In the genomic region with DNA sequence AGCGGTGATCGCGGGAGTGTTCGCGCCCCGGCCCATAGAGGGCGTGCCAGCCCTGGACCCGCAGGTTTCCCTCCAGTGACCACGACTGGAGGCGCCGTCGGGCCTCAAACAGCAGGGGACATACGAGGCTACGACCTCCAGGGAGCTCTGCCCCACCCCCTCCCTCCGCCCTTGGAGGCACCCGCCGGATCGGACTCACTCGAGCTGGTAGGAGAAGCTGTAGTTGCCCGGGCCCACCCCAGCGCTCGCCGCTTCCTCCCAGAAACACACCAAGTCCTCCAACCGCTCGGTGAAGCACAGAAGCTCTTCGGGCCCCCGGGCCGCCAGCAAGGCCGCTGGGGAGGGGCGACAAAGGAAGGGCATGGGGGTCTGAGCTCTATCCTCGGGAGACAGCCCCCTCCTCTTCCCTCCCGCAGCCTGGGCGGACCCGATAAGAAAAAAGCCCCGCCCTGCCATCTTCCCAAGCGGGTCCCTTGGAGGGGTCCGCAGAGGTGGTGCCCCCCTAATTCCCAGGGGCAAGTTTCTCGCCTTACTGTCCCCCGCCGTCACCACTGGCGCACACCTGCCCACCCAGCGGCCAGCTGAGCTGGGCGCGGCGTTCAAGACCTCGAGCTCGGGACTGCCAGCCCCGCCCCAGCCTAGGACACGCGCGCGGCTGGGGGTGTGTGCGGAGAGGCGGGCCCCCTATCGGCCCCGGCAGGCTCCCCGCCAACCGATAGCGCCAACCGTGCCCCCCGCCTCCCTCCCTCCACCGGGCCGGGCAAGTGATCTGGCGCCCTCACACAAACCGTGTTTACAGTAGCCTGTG, we compare ENCODE assay signal across 1 cellular context.
TF ChIP-seq lines count a peak whose summit lies in the region.

No MANE protein-coding gene starts in this region.

TF ChIP-seq in WTC11, 78 proteins besides CTCF, POLR2A, EP300 and RAD21 (continued from another document):
- TF ChIP-seq FOXP4 (CRISPR knock-in tag; IDR thresholded peaks at IDR 0.05) (peak; percentile 52; the same call in 1 of the 2 replicates), TEAD4 (CRISPR knock-in tag; IDR thresholded peaks at IDR 0.05) (no peak), ZNF138 (CRISPR knock-in tag; conservative IDR thresholded peaks at IDR 0.05) (no peak), GTF2I (CRISPR knock-in tag; conservative IDR thresholded peaks at IDR 0.05) (no peak)
- TF ChIP-seq, protein P1, sequence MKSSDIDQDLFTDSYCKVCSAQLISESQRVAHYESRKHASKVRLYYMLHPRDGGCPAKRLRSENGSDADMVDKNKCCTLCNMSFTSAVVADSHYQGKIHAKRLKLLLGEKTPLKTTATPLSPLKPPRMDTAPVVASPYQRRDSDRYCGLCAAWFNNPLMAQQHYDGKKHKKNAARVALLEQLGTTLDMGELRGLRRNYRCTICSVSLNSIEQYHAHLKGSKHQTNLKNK (CRISPR knock-in tag; IDR thresholded peaks at IDR 0.05), result no peak
- TF ChIP-seq, protein P2, sequence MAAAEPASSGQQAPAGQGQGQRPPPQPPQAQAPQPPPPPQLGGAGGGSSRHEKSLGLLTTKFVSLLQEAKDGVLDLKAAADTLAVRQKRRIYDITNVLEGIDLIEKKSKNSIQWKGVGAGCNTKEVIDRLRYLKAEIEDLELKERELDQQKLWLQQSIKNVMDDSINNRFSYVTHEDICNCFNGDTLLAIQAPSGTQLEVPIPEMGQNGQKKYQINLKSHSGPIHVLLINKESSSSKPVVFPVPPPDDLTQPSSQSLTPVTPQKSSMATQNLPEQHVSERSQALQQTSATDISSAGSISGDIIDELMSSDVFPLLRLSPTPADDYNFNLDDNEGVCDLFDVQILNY (CRISPR knock-in tag; IDR thresholded peaks at IDR 0.05), result no peak
TF ChIP-seq in WTC11: peak in this region for 16.
